In the genomic region with DNA sequence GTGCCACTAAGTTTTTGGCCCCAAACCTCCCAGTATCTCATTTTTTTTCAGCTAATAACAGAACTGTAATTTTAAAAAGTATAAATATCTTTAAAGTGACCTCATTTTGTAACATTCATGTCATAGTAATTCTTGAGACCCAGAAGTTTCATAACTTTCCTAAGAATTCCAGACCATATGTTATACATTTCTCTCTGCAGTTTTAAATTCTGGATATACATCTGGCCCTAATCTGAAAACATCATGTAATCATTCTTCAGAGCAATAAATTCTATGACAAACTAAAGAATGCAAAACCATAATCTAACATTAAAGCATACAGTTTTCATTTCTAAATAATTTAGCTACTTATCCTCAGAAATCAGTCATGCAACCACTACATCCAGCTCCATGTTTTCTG, we compare ENCODE assay signal across 19 cellular contexts.
"Had no signal": no experiment of that assay in that cellular context is flagged by ENCODE, and none has a peak within 500 bp of the region (broad histone marks: within the 10 kb centered on the region; RNA-seq: fewer than 3 reads in every experiment).

No MANE protein-coding gene starts in this region.

- H3K27me3 Mint-ChIP-seq: activated CD4-positive, alpha-beta T cell treated with anti-CD3 and anti-CD28 coated beads for 36 hours; effector memory CD8-positive, alpha-beta T cell had no signal

- H3K9me3 Mint-ChIP-seq: activated naive CD8-positive, alpha-beta T cell treated with anti-CD3 and anti-CD28 coated beads for 36 hours; activated T-helper 1 cell treated with anti-CD3 and anti-CD28 coated beads, Interleukin-12 subunit alpha, Interleukin-12 subunit beta, Interleukin-2, Interleukin-4 antibody, amounts not matched to agents 30 ng/mL and 10 ng/mL and 1 ng/mL, durations not matched to agents 14 hours and 24 hours and 36 hours; neural crest cell; WTC11 had no signal

- H3K4me3 Mint-ChIP-seq: activated CD4-positive, alpha-beta T cell treated with anti-CD3 and anti-CD28 coated beads for 36 hours; activated naive CD8-positive, alpha-beta T cell treated with anti-CD3 and anti-CD28 coated beads for 36 hours; activated T-helper 1 cell treated with anti-CD3 and anti-CD28 coated beads, Interleukin-12 subunit alpha, Interleukin-12 subunit beta, Interleukin-2, Interleukin-4 antibody, amounts not matched to agents 30 ng/mL and 10 ng/mL and 1 ng/mL, durations not matched to agents 14 hours and 24 hours and 36 hours; effector memory CD8-positive, alpha-beta T cell; neural crest cell; WTC11 had no signal

- DNase-seq: activated CD4-positive, alpha-beta T cell treated with anti-CD3 and anti-CD28 coated beads for 36 hours; activated CD4-positive, alpha-beta T cell treated with anti-CD3 and anti-CD28 coated beads, Interleukin-2, amount 50 U/mL, for 48 hours; activated naive CD8-positive, alpha-beta T cell treated with anti-CD3 and anti-CD28 coated beads for 36 hours; activated T-cell treated with anti-CD3 and anti-CD28 coated beads for 4 hours; amygdala; effector memory CD8-positive, alpha-beta T cell; esophagus squamous epithelium; heart left ventricle; left lung; mammary epithelial cell; stimulated activated CD4-positive, alpha-beta T cell treated with anti-CD3 and anti-CD28 coated beads, Interleukin-12 subunit alpha, Interleukin-12 subunit beta, amount 100 ng/mL, for 4 hours; stimulated activated CD4-positive, alpha-beta T cell treated with anti-CD3 and anti-CD28 coated beads, Interleukin-1b, Interleukin-23, amount 100 ng/mL, for 48 hours; stimulated activated naive CD8-positive, alpha-beta T cell treated with anti-CD3 and anti-CD28 coated beads, Interleukin-15, Interleukin-2, amounts not matched to agents 100 U/mL and 50 U/mL, for 24 hours; transverse colon; uterus had no signal

- H3K27ac Mint-ChIP-seq: activated CD4-positive, alpha-beta T cell treated with anti-CD3 and anti-CD28 coated beads for 36 hours; activated naive CD8-positive, alpha-beta T cell treated with anti-CD3 and anti-CD28 coated beads for 36 hours; activated T-helper 1 cell treated with anti-CD3 and anti-CD28 coated beads, Interleukin-12 subunit alpha, Interleukin-12 subunit beta, Interleukin-2, Interleukin-4 antibody, amounts not matched to agents 30 ng/mL and 10 ng/mL and 1 ng/mL, durations not matched to agents 14 hours and 24 hours and 36 hours; effector memory CD8-positive, alpha-beta T cell; WTC11 had no signal

- ATAC-seq: activated CD4-positive, alpha-beta T cell treated with anti-CD3 and anti-CD28 coated beads for 36 hours; effector memory CD8-positive, alpha-beta T cell; gastroesophageal sphincter; heart left ventricle; left lung; stimulated activated naive CD8-positive, alpha-beta T cell treated with anti-CD3 and anti-CD28 coated beads, Interleukin-15, Interleukin-2, amounts not matched to agents 100 U/mL and 50 U/mL, for 24 hours; WTC11 had no signal

- H3K4me1 Mint-ChIP-seq: activated CD4-positive, alpha-beta T cell treated with anti-CD3 and anti-CD28 coated beads for 36 hours; activated naive CD8-positive, alpha-beta T cell treated with anti-CD3 and anti-CD28 coated beads for 36 hours; neural crest cell had no signal
